8 cellular contexts compared by ENCODE assay signal in genomic region chr14:75229923-75230792, GRCh38. TPM values are rescaled to one million over a fixed set of nuclear protein-coding genes. Genes with fewer than 3 reads are reported as not detected.
DNase-seq lines count a peak whose midpoint lies in the region; ATAC-seq, FAIRE-seq and TF ChIP-seq lines count a peak whose summit lies in the region.

No MANE protein-coding gene starts in this region.

- FAIRE-seq in GM18507 (lab: Jason Lieb, UNC) = peak; percentile 96

- H3K4me1 ChIP-seq in A673 (ENCODE audit: insufficient read depth, low read length, poor library complexity, severe bottlenecking) (peaks cover 26% of the 10 kb centered on the region), neuronal stem cell (ENCODE audit: control insufficient read depth in 2 of 2, insufficient read depth in 1 of 2, low read depth in 1 of 2, low read length in 2 of 2) (peaks cover 0 to 4% of the 10 kb centered on the region in 2 donors)
- peaks cover 20% of the 10 kb centered on the region for H3K4me1 ChIP-seq in effector memory CD4-positive, alpha-beta T cell (ENCODE audit: control insufficient read depth, insufficient read depth, low read length, poor library complexity, severe bottlenecking)

- intact Hi-C loops in A673 (cut with micrococcal nuclease; ENCODE audit: unreplicated experiment) = loop anchor here (2.0 kb wide), 1 partner anchor 45 kb away; no protein-coding TSS in a partner anchor

- H3K9me3 ChIP-seq in A673 (ENCODE audit: low read depth, low read length, poor library complexity, severe bottlenecking) = no peaks in the 10 kb centered on the region
- H3K9me3 ChIP-seq in effector memory CD4-positive, alpha-beta T cell (ENCODE audit: control insufficient read depth, low read length) = no peaks in the 10 kb centered on the region
- no peaks in the 10 kb centered on the region for H3K9me3 ChIP-seq in neuronal stem cell (replicated peaks in 1 of 2; ENCODE audit: control insufficient read depth in 2 of 2, insufficient read depth in 1 of 2, low read depth in 1 of 2, low read length in 2 of 2)

- H3K4me2 ChIP-seq in neuronal stem cell (ENCODE audit: insufficient read depth, low read length, poor library complexity, severe bottlenecking) = no peak overlapping the region

- peak; percentile 21 for TF ChIP-seq RAD21 in Ishikawa (IDR thresholded peaks at IDR 0.05; ENCODE audit: low read depth)

- H3K23ac ChIP-seq in neuronal stem cell (ENCODE audit: low read depth, low read length, poor library complexity) = no peak overlapping the region

- no peaks in the 10 kb centered on the region for H3K79me1 ChIP-seq in neuronal stem cell (ENCODE audit: low read depth, low read length)

- H2AK5ac ChIP-seq in neuronal stem cell (ENCODE audit: low read depth, low read length) = peak overlapping the region; percentile 76

- CTCF ChIA-PET in A673 (lab: Charles Lee) = no interaction called here

- WGBS in neuronal stem cell (ENCODE audit: extremely low coverage in 2 of 2, insufficient read length in 2 of 2, insufficient replicate concordance in 1 of 2), 2 donors = no CpG with 5 or more reads among the region's 6 CpGs

- no peak for ATAC-seq in HG02870 (IDR thresholded peaks at IDR 0.05; ENCODE audit: unreplicated experiment)

- H3K36me3 ChIP-seq in A673 (ENCODE audit: insufficient read depth, low read length, poor library complexity, severe bottlenecking) (no peaks in the 10 kb centered on the region), neuronal stem cell (replicated peaks in 1 of 2; ENCODE audit: control insufficient read depth in 2 of 2, insufficient read depth in 2 of 2, low read length in 2 of 2) (no peaks in the 10 kb centered on the region)
- no peaks in the 10 kb centered on the region for H3K36me3 ChIP-seq in effector memory CD4-positive, alpha-beta T cell (ENCODE audit: control insufficient read depth, insufficient read depth, low read length)

- TF ChIP-seq CTCF in A673 (conservative IDR thresholded peaks at IDR 0.05; ENCODE audit: low read depth, low read length) = peak; percentile 34; the same call in 1 of the 2 replicates

- H3K27me3 ChIP-seq in A673 (replicated peaks; ENCODE audit: insufficient read depth, low read depth, low read length, poor library complexity) (no peaks in the 10 kb centered on the region), neuronal stem cell (ENCODE audit: control insufficient read depth in 3 of 3, insufficient read depth in 3 of 3, low read depth in 1 of 3, low read length in 3 of 3) (peaks cover 0 to 9% (median 0%) of the 10 kb centered on the region in 3 experiments)
- H3K27me3 ChIP-seq in effector memory CD4-positive, alpha-beta T cell (replicated peaks; ENCODE audit: control insufficient read depth, insufficient read depth, low read length, poor library complexity, severe bottlenecking) = no peaks in the 10 kb centered on the region

- BruUV-seq in A673 (replicated peaks; lab: Mats Ljungman, UMichigan) = no TSS peak

- H2BK120ac ChIP-seq in neuronal stem cell (ENCODE audit: low read depth, low read length) = no peak overlapping the region

- H3K9ac ChIP-seq in neuronal stem cell (ENCODE audit: low read depth, low read length, poor library complexity) = no peak overlapping the region

- POLR2A ChIA-PET in A673 (lab: Charles Lee; ENCODE audit: low non-redundant PET) = no interaction called here

- H4K8ac ChIP-seq in neuronal stem cell (ENCODE audit: low read depth, low read length) = no peak overlapping the region

- H2AFZ ChIP-seq in neuronal stem cell (ENCODE audit: low read length) = no peak overlapping the region

- DNase-seq in A673 (ENCODE audit: low spot score) (peak; percentile 80), GM18507 (ENCODE audit: extremely low spot score, insufficient read length, low read depth) (no peak), neuronal stem cell (ENCODE audit: low spot score) (no peak), cerebellar cortex (ENCODE audit: low spot score) (no peak)
- peak; percentile 36 for DNase-seq in activated CD4-positive, CD25-positive, alpha-beta regulatory T cell treated with anti-CD3 and anti-CD28 coated beads, Interleukin-2, amount 50 U/mL, for 72 hours
- peak; percentile 48 to 60 (median 57) for DNase-seq in effector memory CD4-positive, alpha-beta T cell

- peak overlapping the region; percentile 82 for H2BK15ac ChIP-seq in neuronal stem cell (ENCODE audit: low read length)

- no peak overlapping the region for H3K18ac ChIP-seq in neuronal stem cell (ENCODE audit: low read length)

- H3K4ac ChIP-seq in neuronal stem cell (ENCODE audit: low read length) = no peak overlapping the region

- peak; percentile 69 for TF ChIP-seq EP300 in Ishikawa (IDR thresholded peaks at IDR 0.05; ENCODE audit: borderline replicate concordance)

- no peak overlapping the region for H3K14ac ChIP-seq in neuronal stem cell (ENCODE audit: low read length)

- H2BK12ac ChIP-seq in neuronal stem cell (ENCODE audit: low read length) = no peak overlapping the region

- H2BK5ac ChIP-seq in neuronal stem cell (ENCODE audit: low read length) = no peak overlapping the region

- H3K27ac ChIP-seq in A673 (ENCODE audit: low read depth, low read length, poor library complexity, severe bottlenecking) (peak overlapping the region; percentile 71), neuronal stem cell (replicated peaks; ENCODE audit: low read length) (no peak overlapping the region)
- H3K27ac ChIP-seq in effector memory CD4-positive, alpha-beta T cell (ENCODE audit: insufficient read depth, low read length, poor library complexity, severe bottlenecking) = peak overlapping the region; percentile 51

- H3K4me3 ChIP-seq in A673 (ENCODE audit: low read depth, low read length, poor library complexity, severe bottlenecking) = no peak overlapping the region
- H3K4me3 ChIP-seq in effector memory CD4-positive, alpha-beta T cell (ENCODE audit: insufficient read depth, low read depth, low read length, poor library complexity, severe bottlenecking) = no peak overlapping the region
- H3K4me3 ChIP-seq in neuronal stem cell (ENCODE audit: low read length in 2 of 2) = no peak overlapping the region

- H4K91ac ChIP-seq in neuronal stem cell (ENCODE audit: low read depth, low read length, poor library complexity) = no peak overlapping the region

TF ChIP-seq in Ishikawa, 13 proteins besides CTCF, POLR2A, EP300 and RAD21:
- peak; percentile 63 for TF ChIP-seq YY1 (IDR thresholded peaks at IDR 0.05; ENCODE audit: low read depth)
- no peak for TF ChIP-seq REST (IDR thresholded peaks at IDR 0.05; ENCODE audit: low read depth)
- TF ChIP-seq ZBTB7A (IDR thresholded peaks at IDR 0.05; ENCODE audit: low read depth) = no peak
- peak; percentile 69; the same call in 1 of the 2 replicates for TF ChIP-seq TCF12 (IDR thresholded peaks at IDR 0.05; ENCODE audit: low read depth)
- TF ChIP-seq TAF1 (IDR thresholded peaks at IDR 0.05; ENCODE audit: low read depth) = no peak
- TF ChIP-seq EGR1 (IDR thresholded peaks at IDR 0.05) = no peak
- peak; percentile 85 for TF ChIP-seq MAX (IDR thresholded peaks at IDR 0.05)
- TF ChIP-seq CEBPB (IDR thresholded peaks at IDR 0.05) = peak; percentile 48; the same call in 1 of the 2 replicates
- peak; percentile 87 for TF ChIP-seq TEAD4 (IDR thresholded peaks at IDR 0.05)
- TF ChIP-seq NFIC (IDR thresholded peaks at IDR 0.05) = peak; percentile 94
- TF ChIP-seq USF1 (IDR thresholded peaks at IDR 0.05) = 0 out of 2 replicates have a peak, but pooled peaks have one; percentile 1
- peak; percentile 41 for TF ChIP-seq FOXM1 (IDR thresholded peaks at IDR 0.05; ENCODE audit: borderline replicate concordance, low read depth)
- no peak for TF ChIP-seq CREB1 (IDR thresholded peaks at IDR 0.05; ENCODE audit: low read depth)

RNA-seq across cellular contexts. Expression of gene FOS, which starts 48.5 kb away (rescaled TPM):
- 10.2 and 13.7 TPM in 2 replicates for total RNA-seq in A673 (2021)
- polyA plus RNA-seq in neuronal stem cell (2013, experiment 1 of 2) = 20.4 TPM
- polyA plus RNA-seq in neuronal stem cell (2013, experiment 2 of 2) = 21.0 TPM

RNA-seq across cellular contexts. Expression of gene TMED10, which starts 53.7 kb away (rescaled TPM):
- total RNA-seq in A673 (2021) = 275 and 278 TPM in 2 replicates
- polyA plus RNA-seq in neuronal stem cell (2013, experiment 1 of 2) = 134 TPM
- polyA plus RNA-seq in neuronal stem cell (2013, experiment 2 of 2) = 130 TPM

Comparison
In these comparisons a context has a peak if more than half of its experiments do, and no peak if none do; other contexts are left out.
1. DNase-seq: peak in A673 (single experiment), activated CD4-positive, CD25-positive, alpha-beta regulatory T cell treated with anti-CD3 and anti-CD28 coated beads, Interleukin-2, amount 50 U/mL, for 72 hours (single experiment) and effector memory CD4-positive, alpha-beta T cell (3 of 3); none in GM18507 (single experiment), neuronal stem cell (single experiment) and cerebellar cortex (single experiment).